ENCODE assay signal across 1 cellular context in genomic region chr3:45746182-45746973, GRCh38.
TF ChIP-seq lines count a peak whose summit lies in the region.

No MANE protein-coding gene starts in this region.

TF ChIP-seq in K562, 482 proteins besides CTCF, POLR2A, EP300 and RAD21:
- TF ChIP-seq POLR2G (IDR thresholded peaks at IDR 0.05; ENCODE audit: low read depth, low read length) (peak; percentile 55), FOS (IDR thresholded peaks at IDR 0.05; ENCODE audit: extremely low read depth, insufficient read length) (no peak), RBM22 (IDR thresholded peaks at IDR 0.05; ENCODE audit: low read depth, low read length, poor library complexity, severe bottlenecking) (peak; percentile 80)
